In genomic region chr2:71129114-71129890, GRCh38 we compare ENCODE assay signal across 8 cellular contexts. TPM values are rescaled to one million over a fixed set of nuclear protein-coding genes. Genes with fewer than 3 reads are reported as not detected.
DNase-seq lines count a peak whose midpoint lies in the region; ATAC-seq and TF ChIP-seq lines count a peak whose summit lies in the region.

No MANE protein-coding gene starts in this region.

- H3K27me3 Mint-ChIP-seq in MCF 10A (ENCODE audit: insufficient read depth, unreplicated experiment) = no peaks in the 10 kb centered on the region
- no peaks in the 10 kb centered on the region for H3K27me3 Mint-ChIP-seq in stimulated activated naive B cell treated with anti-CD40 and anti-IgM and Interleukin-4, amounts not matched to agents 10 μg/mL and 1 μg/mL and 100 μg/mL, for 72 hours

- no peaks in the 10 kb centered on the region for H3K4me1 Mint-ChIP-seq in MCF 10A (ENCODE audit: insufficient read depth, unreplicated experiment)
- H3K4me1 Mint-ChIP-seq in stimulated activated naive B cell treated with anti-CD40 and anti-IgM and Interleukin-4, amounts not matched to agents 10 μg/mL and 1 μg/mL and 100 μg/mL, for 72 hours = peaks cover 4 to 5% of the 10 kb centered on the region in 2 donors

- H3K27ac Mint-ChIP-seq in MCF 10A (ENCODE audit: low read depth, unreplicated experiment) = no peak overlapping the region
- H3K27ac Mint-ChIP-seq in stimulated activated naive B cell treated with anti-CD40 and anti-IgM and Interleukin-4, amounts not matched to agents 10 μg/mL and 1 μg/mL and 100 μg/mL, for 72 hours = no peak overlapping the region

- ATAC-seq in HG02943 (IDR thresholded peaks at IDR 0.05; ENCODE audit: low read depth, unreplicated experiment) = peak; percentile 2
- no peak for ATAC-seq in GM18870 (IDR thresholded peaks at IDR 0.05; ENCODE audit: unreplicated experiment)
- ATAC-seq in stimulated activated naive B cell treated with anti-CD40 and anti-IgM and Interleukin-4, amounts not matched to agents 10 μg/mL and 1 μg/mL and 100 μg/mL, for 72 hours (replicated peaks) = no peak

- no peaks in the 10 kb centered on the region for H3K9me3 Mint-ChIP-seq in MCF 10A (ENCODE audit: unreplicated experiment)
- H3K9me3 Mint-ChIP-seq in stimulated activated naive B cell treated with anti-CD40 and anti-IgM and Interleukin-4, amounts not matched to agents 10 μg/mL and 1 μg/mL and 100 μg/mL, for 72 hours = no peaks in the 10 kb centered on the region

- CTCF ChIA-PET in MCF 10A (lab: Yijun Ruan, JAX) = interaction anchor here (0.5 to 4.5 kb wide), 7 partner anchors 16 to 290 kb away, joined by 3 to 27 read pairs (median 4); partner anchors contain the start of genes NAGK and ZNF638

- BruUV-seq in MCF 10A (replicated peaks; lab: Mats Ljungman, UMichigan) = TSS peak; percentile 51

- H3K27ac ChIP-seq in C4-2B = peak overlapping the region; percentile 98

- peaks cover 7% of the 10 kb centered on the region for H3K36me3 Mint-ChIP-seq in MCF 10A (ENCODE audit: insufficient read depth, unreplicated experiment)
- H3K36me3 Mint-ChIP-seq in stimulated activated naive B cell treated with anti-CD40 and anti-IgM and Interleukin-4, amounts not matched to agents 10 μg/mL and 1 μg/mL and 100 μg/mL, for 72 hours = peaks cover 0 to 4% of the 10 kb centered on the region in 2 donors

- intact Hi-C loops in MCF 10A (cut with micrococcal nuclease) = no loop called here

- DNase-seq in MCF 10A (ENCODE audit: unreplicated experiment) (peak; percentile 12), midbrain (lab: John Stamatoyannopoulos, UW) (peak; percentile 51), COLO668 (lab: John Stamatoyannopoulos, UW; ENCODE audit: unreplicated experiment) (no peak)
- no peak for DNase-seq in activated CD4-positive, CD25-positive, alpha-beta regulatory T cell (lab: John Stamatoyannopoulos, UW)
- no peak for DNase-seq in stimulated activated naive B cell treated with anti-CD40 and anti-IgM and Interleukin-4, amounts not matched to agents 10 μg/mL and 1 μg/mL and 100 μg/mL, for 72 hours

- TF ChIP-seq CTCF in C4-2B (conservative IDR thresholded peaks at IDR 0.05) (no peak), MCF 10A (IDR thresholded peaks at IDR 0.05; ENCODE audit: unreplicated experiment) (no peak)

- POLR2A ChIA-PET in MCF 10A (lab: Yijun Ruan, JAX) = interaction anchor here (0.6 to 3.6 kb wide), 19 partner anchors 8 to 836 kb away, joined by 3 to 123 read pairs (median 7); partner anchors contain the start of genes NAGK, PAIP2B and SNRPG

- no peak overlapping the region for H3K4me3 Mint-ChIP-seq in MCF 10A (ENCODE audit: unreplicated experiment)
- H3K4me3 Mint-ChIP-seq in stimulated activated naive B cell treated with anti-CD40 and anti-IgM and Interleukin-4, amounts not matched to agents 10 μg/mL and 1 μg/mL and 100 μg/mL, for 72 hours = no peak overlapping the region

RNA-seq across cellular contexts. Expression of gene MCEE, which starts 0.7 kb away (rescaled TPM):
- 14.7 and 14.9 TPM in 2 replicates for total RNA-seq in MCF 10A (2022)

RNA-seq across cellular contexts. Expression of gene MPHOSPH10, which starts 1.1 kb away (rescaled TPM):
- 31.4 and 32.8 TPM in 2 replicates for total RNA-seq in MCF 10A (2022)

Comparison
In these comparisons a context has a peak if more than half of its experiments do, and no peak if none do; other contexts are left out.
1. DNase-seq: peak in MCF 10A (single experiment) and midbrain (single experiment); none in activated CD4-positive, CD25-positive, alpha-beta regulatory T cell (0 of 4), stimulated activated naive B cell treated with anti-CD40 and anti-IgM and Interleukin-4, amounts not matched to agents 10 μg/mL and 1 μg/mL and 100 μg/mL, for 72 hours (single experiment) and COLO668 (single experiment).